Comparison of ENCODE assay signal across 1 cellular context in genomic region chrX:150017868-150018267, GRCh38.
TF ChIP-seq lines count a peak whose summit lies in the region.

No MANE protein-coding gene starts in this region.

TF ChIP-seq in IMR-90, 13 proteins besides CTCF, POLR2A, EP300 and RAD21:
- no peak for TF ChIP-seq CEBPB (IDR thresholded peaks at IDR 0.05; ENCODE audit: low read depth, low read length)
TF ChIP-seq in IMR-90: peak in this region for 0.
